ENCODE assay signal across 12 cellular contexts in genomic region chr20:31475472-31476312, GRCh38. TPM values are rescaled to one million over a fixed set of nuclear protein-coding genes. Genes with fewer than 3 reads are reported as not detected.
DNase-seq lines count a peak whose midpoint lies in the region; ATAC-seq and TF ChIP-seq lines count a peak whose summit lies in the region.
"Had no signal": no experiment of that assay in that cellular context is flagged by ENCODE, and none has a peak within 500 bp of the region (broad histone marks: within the 10 kb centered on the region; RNA-seq: fewer than 3 reads in every experiment).

No MANE protein-coding gene starts in this region.

- H3K27ac ChIP-seq in OCI-LY7 (ENCODE audit: low read depth, low read length, poor library complexity, severe bottlenecking) (no peak overlapping the region), mucosa of rectum (ENCODE audit: low read depth in 2 of 2, low read length in 2 of 2) (peak overlapping the region in 1 of 2 donors; percentile 21), tibial nerve (peak overlapping the region; percentile 15 to 86 (median 69)), Karpas-422 (ENCODE audit: low read length) (no peak overlapping the region)

- DNase-seq in OCI-LY7 (ENCODE audit: low spot score) (no peak), fibroblast of pulmonary artery (ENCODE audit: low read depth) (no peak), tibial nerve (ENCODE audit: low spot score in 2 of 2) (no peak), GF-D8 (lab: John Stamatoyannopoulos, UW) (no peak), Kasumi-1 (lab: John Stamatoyannopoulos, UW) (no peak), Karpas-422 (no peak)
- DNase-seq: SHP77 treated with DMSO at 0.1 percent for 48 hours had no signal

- TF ChIP-seq EP300 in tibial nerve (IDR thresholded peaks at IDR 0.05) = no peak

- H3K79me2 ChIP-seq in OCI-LY7 (ENCODE audit: insufficient read depth, low read depth, low read length) (no peaks in the 10 kb centered on the region), Karpas-422 (ENCODE audit: low read length) (no peaks in the 10 kb centered on the region)

- no peak for ATAC-seq in GM18867 (IDR thresholded peaks at IDR 0.05; ENCODE audit: unreplicated experiment)

- no peaks in the 10 kb centered on the region for H3K36me3 ChIP-seq in OCI-LY7 (ENCODE audit: insufficient read depth, low read length)
- no peaks in the 10 kb centered on the region for H3K36me3 ChIP-seq in mucosa of rectum (ENCODE audit: control insufficient read depth in 2 of 2, insufficient read depth in 2 of 2, low read length in 2 of 2)
- H3K36me3 ChIP-seq in tibial nerve = no peaks in the 10 kb centered on the region
- no peaks in the 10 kb centered on the region for H3K36me3 ChIP-seq in Karpas-422 (ENCODE audit: insufficient read depth, low read length)

- POLR2A ChIA-PET in OCI-LY7 (lab: Charles Lee) = no interaction called here

- H3K4me2 ChIP-seq in OCI-LY7 (ENCODE audit: low read length) (peak overlapping the region; percentile 71; the same call in 1 of the 2 replicates), Karpas-422 (ENCODE audit: low read depth, low read length, poor library complexity, severe bottlenecking) (no peak overlapping the region)

- H3K9me3 ChIP-seq in OCI-LY7 (ENCODE audit: low read length) (no peaks in the 10 kb centered on the region), mucosa of rectum (ENCODE audit: control insufficient read depth in 2 of 2, low read length in 2 of 2) (no peaks in the 10 kb centered on the region), tibial nerve (no peaks in the 10 kb centered on the region), Karpas-422 (ENCODE audit: low read length) (no peaks in the 10 kb centered on the region)

- no peak for TF ChIP-seq POLR2A in tibial nerve (IDR thresholded peaks at IDR 0.05)

- CTCF ChIA-PET in OCI-LY7 (lab: Charles Lee; ENCODE audit: unreplicated experiment) = no interaction called here

- H3K4me1 ChIP-seq in OCI-LY7 (ENCODE audit: insufficient read depth, low read length, poor library complexity, severe bottlenecking) = peaks cover 28% of the 10 kb centered on the region
- peaks cover 0 to 4% of the 10 kb centered on the region in 2 donors for H3K4me1 ChIP-seq in mucosa of rectum (ENCODE audit: control insufficient read depth in 2 of 2, insufficient read depth in 2 of 2, low read length in 2 of 2)
- peaks cover 0 to 51% (median 8%) of the 10 kb centered on the region in 4 donors for H3K4me1 ChIP-seq in tibial nerve
- peaks cover 18% of the 10 kb centered on the region for H3K4me1 ChIP-seq in Karpas-422 (ENCODE audit: low read length)

- H4K20me1 ChIP-seq in OCI-LY7 (ENCODE audit: insufficient read depth, low read length) (no peaks in the 10 kb centered on the region), Karpas-422 (ENCODE audit: insufficient read depth, low read depth, low read length) (no peaks in the 10 kb centered on the region)

- BruUV-seq in OCI-LY7 (replicated peaks; lab: Mats Ljungman, UMichigan) = no TSS peak

- TF ChIP-seq CTCF in OCI-LY7 (conservative IDR thresholded peaks at IDR 0.05; ENCODE audit: low read length) (no peak), fibroblast of pulmonary artery (IDR thresholded peaks at IDR 0.05; ENCODE audit: low read length, missing control alignments) (no peak), tibial nerve (IDR thresholded peaks at IDR 0.05) (no peak)

- H3K9ac ChIP-seq in mucosa of rectum (ENCODE audit: low read depth in 1 of 2, low read length in 2 of 2) (peak overlapping the region; percentile 34 to 58), Karpas-422 (ENCODE audit: low read length) (no peak overlapping the region)

- WGBS in tibial nerve, 2 donors = 3% methylated on average over 20 to 28 of the region's 29 CpGs

- H3K27me3 ChIP-seq in mucosa of rectum (ENCODE audit: control insufficient read depth in 2 of 2, insufficient read depth in 2 of 2, low read length in 2 of 2) = peaks cover 5 to 8% of the 10 kb centered on the region in 2 donors
- peaks cover 0 to 15% of the 10 kb centered on the region in 2 donors for H3K27me3 ChIP-seq in tibial nerve
- no peaks in the 10 kb centered on the region for H3K27me3 ChIP-seq in Karpas-422 (ENCODE audit: low read length)

- H2AFZ ChIP-seq in OCI-LY7 (ENCODE audit: low read length) = no peak overlapping the region
- H2AFZ ChIP-seq in Karpas-422 (ENCODE audit: low read length) = no peak overlapping the region

- intact Hi-C loops in OCI-LY7 (cut with micrococcal nuclease; ENCODE audit: unreplicated experiment) = no loop called here

- H3K4me3 ChIP-seq in OCI-LY7 (ENCODE audit: low read depth, low read length, poor library complexity, severe bottlenecking) (no peak overlapping the region), fibroblast of pulmonary artery (replicated peaks; ENCODE audit: low read depth, low read length) (peak overlapping the region; percentile 48), mucosa of rectum (ENCODE audit: low read length in 2 of 2) (peak overlapping the region; percentile 40 to 61), tibial nerve (peak overlapping the region; percentile 39 to 68 (median 48)), Karpas-422 (ENCODE audit: low read length) (no peak overlapping the region)

- H3K9me2 ChIP-seq in OCI-LY7 (ENCODE audit: insufficient read depth, low read length) (no peaks in the 10 kb centered on the region), Karpas-422 (replicated peaks; ENCODE audit: insufficient read depth, low read length) (no peaks in the 10 kb centered on the region)

RNA-seq across cellular contexts. Expression of gene REM1, which starts 0.6 kb away (rescaled TPM):
- not detected in 2 replicates for total RNA-seq in OCI-LY7 (2014; rRNA removed; shearing (Covaris generic))
- not detected in 2 replicates for total RNA-seq in OCI-LY7 (2022)
- total RNA-seq in tibial nerve = 10 to 100 TPM in 1 of 4 donors, 1 to 10 TPM in 3; 4.4 to 12.0 (median 5.5) TPM
- total RNA-seq in Karpas-422 (2014; rRNA removed; shearing (Covaris generic); ENCODE audit: low replicate concordance) = not detected in 2 replicates
- total RNA-seq: fibroblast of lung, lung microvascular endothelial cell, NCI-H460 had no signal

RNA-seq across cellular contexts. Expression of gene DEFB124, which starts 0.8 kb away (rescaled TPM):
- total RNA-seq in OCI-LY7 (2014; rRNA removed; shearing (Covaris generic)) = not detected in 2 replicates
- total RNA-seq in OCI-LY7 (2022) = not detected in 2 replicates
- total RNA-seq in tibial nerve = not detected
- total RNA-seq in Karpas-422 (2014; rRNA removed; shearing (Covaris generic); ENCODE audit: low replicate concordance) = not detected in 2 replicates
- total RNA-seq: fibroblast of lung, lung microvascular endothelial cell, NCI-H460 had no signal

RNA-seq across cellular contexts. Expression of gene DEFB123, which starts 35.3 kb away (rescaled TPM):
- total RNA-seq in OCI-LY7 (2014; rRNA removed; shearing (Covaris generic)) = not detected in 2 replicates
- not detected in 2 replicates for total RNA-seq in OCI-LY7 (2022)
- not detected for total RNA-seq in tibial nerve
- not detected in 2 replicates for total RNA-seq in Karpas-422 (2014; rRNA removed; shearing (Covaris generic); ENCODE audit: low replicate concordance)
- total RNA-seq: fibroblast of lung, lung microvascular endothelial cell, NCI-H460 had no signal

RNA-seq across cellular contexts. Expression of gene HM13, which starts 38.5 kb away (rescaled TPM):
- 43.6 and 51.3 TPM in 2 replicates for total RNA-seq in OCI-LY7 (2014; rRNA removed; shearing (Covaris generic))
- total RNA-seq in OCI-LY7 (2022) (142 and 148 TPM in 2 replicates), tibial nerve (10 to 100 TPM; 54.8 to 86.7 (median 75.8) TPM)
- total RNA-seq in Karpas-422 (2014; rRNA removed; shearing (Covaris generic); ENCODE audit: low replicate concordance) = 54.4 and 69.6 TPM in 2 replicates

Comparison
In these comparisons a context has a peak if more than half of its experiments do, and no peak if none do; other contexts are left out.
1. H3K27ac ChIP-seq: peak in tibial nerve (4 of 4); none in OCI-LY7 (single experiment) and Karpas-422 (single experiment).
2. H3K4me3 ChIP-seq: peak in fibroblast of pulmonary artery (single experiment), mucosa of rectum (2 of 2) and tibial nerve (4 of 4); none in OCI-LY7 (single experiment) and Karpas-422 (single experiment).